ENCODE assay signal across 1 cellular context in genomic region chr15:67826717-67827560, GRCh38.
TF ChIP-seq lines count a peak whose summit lies in the region.

No MANE protein-coding gene starts in this region.

TF ChIP-seq in endothelial cell of umbilical vein, 7 proteins besides CTCF, POLR2A, EP300 and RAD21 (continued from another document):
- TF ChIP-seq MAX (IDR thresholded peaks at IDR 0.05; ENCODE audit: insufficient read depth, insufficient read length): no peak
